8 cellular contexts compared by ENCODE assay signal in the genomic region with DNA sequence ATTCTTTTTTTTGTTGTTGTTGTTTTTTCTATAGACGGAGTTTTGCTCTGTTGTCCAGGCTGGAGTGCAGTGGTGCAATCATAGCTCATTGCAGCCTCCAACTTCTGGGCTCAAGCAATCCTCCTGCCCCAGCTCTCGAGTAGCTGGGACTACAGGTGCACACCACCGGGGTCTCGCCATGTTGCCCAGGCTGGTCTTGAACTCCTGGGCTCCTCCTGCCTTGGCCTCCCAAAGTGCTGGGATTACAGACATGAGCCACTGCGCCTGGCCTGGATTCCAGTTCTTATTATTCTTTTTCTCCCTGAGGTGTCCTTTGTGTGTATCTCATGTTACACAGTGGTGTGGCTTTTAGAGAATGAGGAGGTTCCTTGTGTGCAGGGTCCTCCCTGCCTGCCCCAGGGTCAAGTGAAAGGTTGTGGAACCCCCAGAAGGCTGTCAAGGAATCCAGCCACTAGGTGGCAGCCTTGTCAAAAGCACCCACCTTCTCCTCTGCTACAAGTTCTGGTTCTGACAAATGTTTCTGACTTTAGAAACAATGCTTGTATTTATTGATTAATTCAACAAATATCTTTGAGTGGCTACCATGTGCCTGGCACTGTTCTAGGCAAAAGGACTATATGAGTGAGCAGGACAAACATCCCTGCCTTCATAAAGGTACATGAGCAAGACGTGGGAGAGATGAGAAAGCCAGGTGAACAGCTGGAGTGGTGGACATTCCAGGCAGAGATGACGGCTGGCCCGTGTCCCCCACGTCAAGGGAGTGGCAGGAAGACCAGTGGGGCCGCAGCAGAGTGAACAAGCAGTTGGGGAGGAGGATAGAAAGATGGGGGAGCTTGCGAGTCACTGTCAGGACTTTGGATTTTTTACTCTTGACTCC.
DNase-seq lines count a peak whose midpoint lies in the region; ATAC-seq lines count a peak whose summit lies in the region.

No MANE protein-coding gene starts in this region.

- intact Hi-C loops in left colon (cut with DNase I, micrococcal nuclease), result loop anchor here in 1 of 2 donors (5.0 kb wide), 1 partner anchor 106 kb away; no protein-coding TSS in a partner anchor

- ATAC-seq in left colon (peak; percentile 76), HG02970 (IDR thresholded peaks at IDR 0.05; ENCODE audit: low FRiP score, unreplicated experiment) (no peak)

- peak; percentile 17 for DNase-seq in DMS79 treated with DMSO at 0.1 percent for 48 hours (lab: John Stamatoyannopoulos, UW)
- no peak for DNase-seq in DMS79 (lab: John Stamatoyannopoulos, UW)
- peak; percentile 20 for DNase-seq in NCI-H2227 (lab: John Stamatoyannopoulos, UW; ENCODE audit: unreplicated experiment)
- DNase-seq in activated CD4-positive, alpha-beta T cell treated with anti-CD3 and anti-CD28 coated beads for 4 hours, result peak; percentile 63 to 72
- peak; percentile 63 for DNase-seq in cerebellum (ENCODE audit: low spot score)
- peak; percentile 41 to 76 for DNase-seq in left colon
- DNase-seq in stimulated activated CD4-positive, alpha-beta T cell treated with anti-CD3 and anti-CD28 coated beads, Interleukin-2, amount 100 ng/mL, for 4 hours (ENCODE audit: low read depth), result peak; percentile 51
